1 cellular context compared by ENCODE assay signal in the genomic region with DNA sequence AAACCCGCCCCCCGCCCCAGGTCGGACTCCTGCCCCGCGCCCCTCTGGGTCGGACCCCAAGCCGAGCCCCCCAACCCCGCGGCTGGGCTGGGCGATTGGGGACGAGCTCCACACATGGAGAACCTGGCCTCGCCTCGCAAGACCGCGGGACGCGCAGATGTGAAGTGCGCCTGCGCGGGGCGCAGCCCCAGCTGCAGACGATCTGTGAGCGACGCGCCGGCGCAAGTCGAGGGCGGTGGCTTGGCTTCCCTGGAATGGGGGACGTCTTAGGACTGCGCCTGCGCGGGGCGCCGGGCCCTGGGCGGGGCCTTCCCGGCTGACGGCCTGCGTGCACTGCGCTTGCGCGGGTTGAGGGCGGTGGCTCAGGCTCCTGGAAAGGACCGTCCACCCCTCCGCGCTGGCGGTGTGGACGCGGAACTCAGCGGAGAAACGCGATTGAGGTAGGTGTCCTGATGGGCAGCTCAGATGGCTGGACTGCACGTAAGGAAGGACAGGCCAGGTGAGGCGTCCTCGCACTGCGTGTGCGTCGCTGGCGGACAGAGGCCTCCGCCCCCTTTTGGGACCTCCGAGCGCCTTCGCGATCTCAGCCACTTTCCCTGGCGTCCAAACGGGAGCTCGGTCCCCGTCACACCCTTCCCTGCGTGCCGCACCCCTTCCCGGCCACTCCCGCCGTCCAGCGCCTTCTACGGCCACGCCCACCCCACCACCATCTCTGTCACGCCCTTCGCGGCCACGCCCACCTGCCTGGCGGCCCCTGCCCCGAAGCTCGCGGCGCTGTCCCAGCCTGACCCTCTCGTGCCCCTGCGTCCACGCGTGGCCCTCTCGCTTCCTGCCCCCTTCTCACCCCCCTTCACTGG.
TF ChIP-seq lines count a peak whose summit lies in the region.

A gene (plus strand): TSS at position 351 of the 857 bp plus-strand sequence. CDS start 1,278 bp downstream, outside the sequence.

TF ChIP-seq in HepG2, 621 proteins besides CTCF, POLR2A, EP300 and RAD21 (continued from another document and continues in another):
- TF ChIP-seq, protein P1, sequence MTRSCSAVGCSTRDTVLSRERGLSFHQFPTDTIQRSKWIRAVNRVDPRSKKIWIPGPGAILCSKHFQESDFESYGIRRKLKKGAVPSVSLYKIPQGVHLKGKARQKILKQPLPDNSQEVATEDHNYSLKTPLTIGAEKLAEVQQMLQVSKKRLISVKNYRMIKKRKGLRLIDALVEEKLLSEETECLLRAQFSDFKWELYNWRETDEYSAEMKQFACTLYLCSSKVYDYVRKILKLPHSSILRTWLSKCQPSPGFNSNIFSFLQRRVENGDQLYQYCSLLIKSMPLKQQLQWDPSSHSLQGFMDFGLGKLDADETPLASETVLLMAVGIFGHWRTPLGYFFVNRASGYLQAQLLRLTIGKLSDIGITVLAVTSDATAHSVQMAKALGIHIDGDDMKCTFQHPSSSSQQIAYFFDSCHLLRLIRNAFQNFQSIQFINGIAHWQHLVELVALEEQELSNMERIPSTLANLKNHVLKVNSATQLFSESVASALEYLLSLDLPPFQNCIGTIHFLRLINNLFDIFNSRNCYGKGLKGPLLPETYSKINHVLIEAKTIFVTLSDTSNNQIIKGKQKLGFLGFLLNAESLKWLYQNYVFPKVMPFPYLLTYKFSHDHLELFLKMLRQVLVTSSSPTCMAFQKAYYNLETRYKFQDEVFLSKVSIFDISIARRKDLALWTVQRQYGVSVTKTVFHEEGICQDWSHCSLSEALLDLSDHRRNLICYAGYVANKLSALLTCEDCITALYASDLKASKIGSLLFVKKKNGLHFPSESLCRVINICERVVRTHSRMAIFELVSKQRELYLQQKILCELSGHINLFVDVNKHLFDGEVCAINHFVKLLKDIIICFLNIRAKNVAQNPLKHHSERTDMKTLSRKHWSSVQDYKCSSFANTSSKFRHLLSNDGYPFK (CRISPR knock-in tag; IDR thresholded peaks at IDR 0.05; ENCODE audit: borderline replicate concordance), result peak; percentile 83
- peak; percentile 87; the same call in 1 of the 2 replicates for TF ChIP-seq ZNF468 (CRISPR knock-in tag; IDR thresholded peaks at IDR 0.05)
- peak; percentile 88 for TF ChIP-seq ZNF451 (CRISPR knock-in tag; IDR thresholded peaks at IDR 0.05)
- peak; percentile 97 for TF ChIP-seq SP4 (CRISPR knock-in tag; IDR thresholded peaks at IDR 0.05)
- no peak for TF ChIP-seq ZNF841 (CRISPR knock-in tag; IDR thresholded peaks at IDR 0.05; ENCODE audit: borderline replicate concordance)
- no peak for TF ChIP-seq ZNF24 (IDR thresholded peaks at IDR 0.05)
- peak; percentile 97 for TF ChIP-seq RBFOX2 (IDR thresholded peaks at IDR 0.05; ENCODE audit: low read depth, low read length)
- TF ChIP-seq ZNF431 (CRISPR knock-in tag; IDR thresholded peaks at IDR 0.05; ENCODE audit: borderline replicate concordance, low read depth), result no peak
- no peak for TF ChIP-seq ZNF558 (CRISPR knock-in tag; IDR thresholded peaks at IDR 0.05; ENCODE audit: borderline replicate concordance)
- peak; percentile 76; the same call in 1 of the 2 replicates for TF ChIP-seq POGZ (CRISPR knock-in tag; IDR thresholded peaks at IDR 0.05)
- TF ChIP-seq YEATS4 (CRISPR knock-in tag; IDR thresholded peaks at IDR 0.05; ENCODE audit: borderline replicate concordance), result peak; percentile 86
- no peak for TF ChIP-seq HNRNPH1 (optimal IDR thresholded peaks at IDR 0.05; ENCODE audit: low read depth, low read length)
- TF ChIP-seq, protein P2, sequence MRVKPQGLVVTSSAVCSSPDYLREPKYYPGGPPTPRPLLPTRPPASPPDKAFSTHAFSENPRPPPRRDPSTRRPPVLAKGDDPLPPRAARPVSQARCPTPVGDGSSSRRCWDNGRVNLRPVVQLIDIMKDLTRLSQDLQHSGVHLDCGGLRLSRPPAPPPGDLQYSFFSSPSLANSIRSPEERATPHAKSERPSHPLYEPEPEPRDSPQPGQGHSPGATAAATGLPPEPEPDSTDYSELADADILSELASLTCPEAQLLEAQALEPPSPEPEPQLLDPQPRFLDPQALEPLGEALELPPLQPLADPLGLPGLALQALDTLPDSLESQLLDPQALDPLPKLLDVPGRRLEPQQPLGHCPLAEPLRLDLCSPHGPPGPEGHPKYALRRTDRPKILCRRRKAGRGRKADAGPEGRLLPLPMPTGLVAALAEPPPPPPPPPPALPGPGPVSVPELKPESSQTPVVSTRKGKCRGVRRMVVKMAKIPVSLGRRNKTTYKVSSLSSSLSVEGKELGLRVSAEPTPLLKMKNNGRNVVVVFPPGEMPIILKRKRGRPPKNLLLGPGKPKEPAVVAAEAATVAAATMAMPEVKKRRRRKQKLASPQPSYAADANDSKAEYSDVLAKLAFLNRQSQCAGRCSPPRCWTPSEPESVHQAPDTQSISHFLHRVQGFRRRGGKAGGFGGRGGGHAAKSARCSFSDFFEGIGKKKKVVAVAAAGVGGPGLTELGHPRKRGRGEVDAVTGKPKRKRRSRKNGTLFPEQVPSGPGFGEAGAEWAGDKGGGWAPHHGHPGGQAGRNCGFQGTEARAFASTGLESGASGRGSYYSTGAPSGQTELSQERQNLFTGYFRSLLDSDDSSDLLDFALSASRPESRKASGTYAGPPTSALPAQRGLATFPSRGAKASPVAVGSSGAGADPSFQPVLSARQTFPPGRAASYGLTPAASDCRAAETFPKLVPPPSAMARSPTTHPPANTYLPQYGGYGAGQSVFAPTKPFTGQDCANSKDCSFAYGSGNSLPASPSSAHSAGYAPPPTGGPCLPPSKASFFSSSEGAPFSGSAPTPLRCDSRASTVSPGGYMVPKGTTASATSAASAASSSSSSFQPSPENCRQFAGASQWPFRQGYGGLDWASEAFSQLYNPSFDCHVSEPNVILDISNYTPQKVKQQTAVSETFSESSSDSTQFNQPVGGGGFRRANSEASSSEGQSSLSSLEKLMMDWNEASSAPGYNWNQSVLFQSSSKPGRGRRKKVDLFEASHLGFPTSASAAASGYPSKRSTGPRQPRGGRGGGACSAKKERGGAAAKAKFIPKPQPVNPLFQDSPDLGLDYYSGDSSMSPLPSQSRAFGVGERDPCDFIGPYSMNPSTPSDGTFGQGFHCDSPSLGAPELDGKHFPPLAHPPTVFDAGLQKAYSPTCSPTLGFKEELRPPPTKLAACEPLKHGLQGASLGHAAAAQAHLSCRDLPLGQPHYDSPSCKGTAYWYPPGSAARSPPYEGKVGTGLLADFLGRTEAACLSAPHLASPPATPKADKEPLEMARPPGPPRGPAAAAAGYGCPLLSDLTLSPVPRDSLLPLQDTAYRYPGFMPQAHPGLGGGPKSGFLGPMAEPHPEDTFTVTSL (CRISPR knock-in tag; IDR thresholded peaks at IDR 0.05; ENCODE audit: borderline replicate concordance), result no peak
- TF ChIP-seq ERF (CRISPR knock-in tag; IDR thresholded peaks at IDR 0.05), result peak; percentile 63
- TF ChIP-seq, protein P3, sequence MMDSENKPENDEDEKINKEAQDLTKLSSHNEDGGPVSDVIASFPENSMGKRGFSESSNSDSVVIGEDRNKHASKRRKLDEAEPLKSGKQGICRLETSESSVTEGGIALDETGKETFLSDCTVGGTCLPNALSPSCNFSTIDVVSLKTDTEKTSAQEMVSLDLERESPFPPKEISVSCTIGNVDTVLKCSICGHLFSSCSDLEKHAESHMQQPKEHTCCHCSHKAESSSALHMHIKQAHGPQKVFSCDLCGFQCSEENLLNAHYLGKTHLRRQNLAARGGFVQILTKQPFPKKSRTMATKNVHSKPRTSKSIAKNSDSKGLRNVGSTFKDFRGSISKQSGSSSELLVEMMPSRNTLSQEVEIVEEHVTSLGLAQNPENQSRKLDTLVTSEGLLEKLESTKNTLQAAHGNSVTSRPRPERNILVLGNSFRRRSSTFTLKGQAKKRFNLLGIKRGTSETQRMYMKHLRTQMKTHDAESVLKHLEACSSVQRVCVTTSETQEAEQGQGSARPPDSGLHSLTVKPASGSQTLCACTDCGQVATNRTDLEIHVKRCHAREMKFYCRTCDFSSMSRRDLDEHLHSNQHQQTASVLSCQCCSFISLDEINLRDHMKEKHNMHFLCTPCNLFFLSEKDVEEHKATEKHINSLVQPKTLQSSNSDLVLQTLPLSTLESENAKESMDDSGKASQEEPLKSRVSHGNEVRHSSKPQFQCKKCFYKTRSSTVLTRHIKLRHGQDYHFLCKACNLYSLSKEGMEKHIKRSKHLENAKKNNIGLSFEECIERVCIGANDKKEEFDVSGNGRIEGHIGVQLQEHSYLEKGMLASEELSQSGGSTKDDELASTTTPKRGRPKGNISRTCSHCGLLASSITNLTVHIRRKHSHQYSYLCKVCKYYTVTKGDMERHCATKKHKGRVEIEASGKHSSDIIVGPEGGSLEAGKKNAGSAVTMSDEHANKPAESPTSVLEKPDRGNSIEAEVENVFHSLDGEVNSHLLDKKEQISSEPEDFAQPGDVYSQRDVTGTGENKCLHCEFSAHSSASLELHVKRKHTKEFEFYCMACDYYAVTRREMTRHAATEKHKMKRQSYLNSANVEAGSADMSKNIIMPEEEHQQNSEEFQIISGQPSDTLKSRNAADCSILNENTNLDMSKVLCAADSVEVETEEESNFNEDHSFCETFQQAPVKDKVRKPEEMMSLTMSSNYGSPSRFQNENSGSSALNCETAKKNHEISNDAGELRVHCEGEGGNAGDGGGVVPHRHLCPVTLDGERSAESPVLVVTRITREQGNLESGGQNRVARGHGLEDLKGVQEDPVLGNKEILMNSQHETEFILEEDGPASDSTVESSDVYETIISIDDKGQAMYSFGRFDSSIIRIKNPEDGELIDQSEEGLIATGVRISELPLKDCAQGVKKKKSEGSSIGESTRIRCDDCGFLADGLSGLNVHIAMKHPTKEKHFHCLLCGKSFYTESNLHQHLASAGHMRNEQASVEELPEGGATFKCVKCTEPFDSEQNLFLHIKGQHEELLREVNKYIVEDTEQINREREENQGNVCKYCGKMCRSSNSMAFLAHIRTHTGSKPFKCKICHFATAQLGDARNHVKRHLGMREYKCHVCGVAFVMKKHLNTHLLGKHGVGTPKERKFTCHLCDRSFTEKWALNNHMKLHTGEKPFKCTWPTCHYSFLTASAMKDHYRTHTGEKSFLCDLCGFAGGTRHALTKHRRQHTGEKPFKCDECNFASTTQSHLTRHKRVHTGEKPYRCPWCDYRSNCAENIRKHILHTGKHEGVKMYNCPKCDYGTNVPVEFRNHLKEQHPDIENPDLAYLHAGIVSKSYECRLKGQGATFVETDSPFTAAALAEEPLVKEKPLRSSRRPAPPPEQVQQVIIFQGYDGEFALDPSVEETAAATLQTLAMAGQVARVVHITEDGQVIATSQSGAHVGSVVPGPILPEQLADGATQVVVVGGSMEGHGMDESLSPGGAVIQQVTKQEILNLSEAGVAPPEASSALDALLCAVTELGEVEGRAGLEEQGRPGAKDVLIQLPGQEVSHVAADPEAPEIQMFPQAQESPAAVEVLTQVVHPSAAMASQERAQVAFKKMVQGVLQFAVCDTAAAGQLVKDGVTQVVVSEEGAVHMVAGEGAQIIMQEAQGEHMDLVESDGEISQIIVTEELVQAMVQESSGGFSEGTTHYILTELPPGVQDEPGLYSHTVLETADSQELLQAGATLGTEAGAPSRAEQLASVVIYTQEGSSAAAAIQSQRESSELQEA (CRISPR knock-in tag; IDR thresholded peaks at IDR 0.05; ENCODE audit: not compliant biosample characterization), result peak; percentile 91
- TF ChIP-seq SP2 (CRISPR knock-in tag; IDR thresholded peaks at IDR 0.05), result no peak
- TF ChIP-seq ZNF724P (CRISPR knock-in tag; IDR thresholded peaks at IDR 0.05; ENCODE audit: borderline replicate concordance), result no peak
- peak; percentile 79; the same call in 1 of the 2 replicates for TF ChIP-seq SNAI1 (CRISPR knock-in tag; IDR thresholded peaks at IDR 0.05; ENCODE audit: borderline replicate concordance)
- TF ChIP-seq ZNF543 (CRISPR knock-in tag; IDR thresholded peaks at IDR 0.05), result no peak; the same call in 1 of the 2 replicates
- TF ChIP-seq, protein P4, sequence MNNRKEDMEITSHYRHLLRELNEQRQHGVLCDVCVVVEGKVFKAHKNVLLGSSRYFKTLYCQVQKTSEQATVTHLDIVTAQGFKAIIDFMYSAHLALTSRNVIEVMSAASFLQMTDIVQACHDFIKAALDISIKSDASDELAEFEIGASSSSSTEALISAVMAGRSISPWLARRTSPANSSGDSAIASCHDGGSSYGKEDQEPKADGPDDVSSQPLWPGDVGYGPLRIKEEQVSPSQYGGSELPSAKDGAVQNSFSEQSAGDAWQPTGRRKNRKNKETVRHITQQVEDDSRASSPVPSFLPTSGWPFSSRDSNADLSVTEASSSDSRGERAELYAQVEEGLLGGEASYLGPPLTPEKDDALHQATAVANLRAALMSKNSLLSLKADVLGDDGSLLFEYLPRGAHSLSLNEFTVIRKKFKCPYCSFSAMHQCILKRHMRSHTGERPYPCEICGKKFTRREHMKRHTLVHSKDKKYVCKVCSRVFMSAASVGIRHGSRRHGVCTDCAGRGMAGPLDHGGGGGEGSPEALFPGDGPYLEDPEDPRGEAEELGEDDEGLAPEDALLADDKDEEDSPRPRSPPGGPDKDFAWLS (CRISPR knock-in tag; IDR thresholded peaks at IDR 0.05; ENCODE audit: borderline replicate concordance), result 0 out of 2 replicates have a peak, but pooled peaks have one; percentile 22
- TF ChIP-seq RFX5 (IDR thresholded peaks at IDR 0.05; ENCODE audit: low read depth, low read length), result no peak
- TF ChIP-seq, protein P5, sequence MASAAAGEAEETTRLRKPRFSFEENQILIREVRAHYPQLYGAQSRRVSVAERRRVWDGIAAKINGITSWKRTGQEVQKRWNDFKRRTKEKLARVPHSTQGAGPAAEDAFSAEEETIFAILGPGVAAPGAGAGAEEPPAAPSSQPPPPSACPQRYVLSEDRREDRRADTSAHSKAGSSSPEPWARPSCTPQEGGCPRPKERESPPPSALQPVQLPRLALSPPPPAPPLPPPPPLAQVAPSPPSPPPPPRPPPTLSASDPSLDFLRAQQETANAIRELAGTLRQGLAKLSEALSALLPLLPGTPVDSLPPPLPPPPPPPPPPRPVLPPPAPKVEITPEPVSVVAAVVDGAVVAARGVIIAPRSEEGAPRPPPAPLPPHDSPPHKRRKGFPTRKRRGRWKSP (CRISPR knock-in tag; IDR thresholded peaks at IDR 0.05), result peak; percentile 99
- TF ChIP-seq ZNF20 (CRISPR knock-in tag; IDR thresholded peaks at IDR 0.05), result no peak
- TF ChIP-seq ZNF816 (CRISPR knock-in tag; IDR thresholded peaks at IDR 0.05; ENCODE audit: borderline replicate concordance), result no peak; the same call in 1 of the 2 replicates
- no peak for TF ChIP-seq SMAD9 (CRISPR knock-in tag; IDR thresholded peaks at IDR 0.05)
- no peak for TF ChIP-seq PTBP1 (IDR thresholded peaks at IDR 0.05; ENCODE audit: low read depth, low read length, poor library complexity, severe bottlenecking)
- 0 out of 2 replicates have a peak, but pooled peaks have one; percentile 42 for TF ChIP-seq ZZZ3 (CRISPR knock-in tag; IDR thresholded peaks at IDR 0.05; ENCODE audit: borderline replicate concordance)
- TF ChIP-seq EZH2 (conservative IDR thresholded peaks at IDR 0.05; ENCODE audit: low read depth, low read length), result no peak
- TF ChIP-seq SAFB2 (CRISPR knock-in tag; IDR thresholded peaks at IDR 0.05; ENCODE audit: borderline replicate concordance, low read depth), result peak; percentile 97; the same call in 1 of the 2 replicates
- TF ChIP-seq ZNF773 (CRISPR knock-in tag; IDR thresholded peaks at IDR 0.05; ENCODE audit: borderline replicate concordance), result no peak
- TF ChIP-seq ZNF577 (CRISPR knock-in tag; IDR thresholded peaks at IDR 0.05; ENCODE audit: borderline replicate concordance, low read depth), result no peak
- TF ChIP-seq THAP11 (CRISPR knock-in tag; IDR thresholded peaks at IDR 0.05), result peak; percentile 81
- peak; percentile 96 for TF ChIP-seq ZNF224 (CRISPR knock-in tag; IDR thresholded peaks at IDR 0.05)
- no peak for TF ChIP-seq ZNF75D (CRISPR knock-in tag; IDR thresholded peaks at IDR 0.05; ENCODE audit: borderline replicate concordance)
